Comparison of ENCODE assay signal across 9 cellular contexts in the genomic region with DNA sequence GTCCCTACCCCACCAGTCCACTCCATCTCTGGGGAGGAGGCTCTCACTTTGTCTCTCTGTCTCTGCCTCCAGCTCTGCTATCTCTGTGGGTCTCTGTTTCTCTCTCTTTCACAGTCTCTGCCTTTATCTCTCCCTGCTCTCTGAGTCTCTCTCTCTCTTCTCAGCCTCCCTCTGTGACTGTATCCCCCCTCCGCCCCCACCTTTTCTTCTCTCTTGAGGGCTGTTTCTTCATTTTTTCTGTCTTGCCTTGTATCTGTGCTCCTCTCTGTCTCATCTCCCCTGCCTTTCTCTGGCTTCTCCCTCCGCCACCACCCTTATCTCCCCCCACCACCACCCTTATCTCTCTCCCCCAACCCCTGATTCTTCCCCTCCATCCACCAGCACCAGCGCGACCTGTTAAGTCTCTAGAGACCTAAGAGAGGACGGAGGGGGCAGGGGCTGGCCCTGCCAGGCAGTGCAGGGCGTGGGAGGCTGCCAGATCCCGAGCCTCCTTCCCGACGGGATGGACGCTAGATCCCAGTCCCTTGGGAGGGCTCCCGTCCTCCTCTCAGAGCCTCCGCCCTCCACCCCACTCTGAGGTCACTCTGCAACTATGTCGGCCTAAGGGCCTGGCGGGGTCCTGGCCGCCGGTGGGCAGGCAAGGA. TPM values are rescaled to one million over a fixed set of nuclear protein-coding genes. Genes with fewer than 3 reads are reported as not detected.
DNase-seq lines count a peak whose midpoint lies in the region; ATAC-seq, FAIRE-seq and TF ChIP-seq lines count a peak whose summit lies in the region.
"Had no signal": no experiment of that assay in that cellular context is flagged by ENCODE, and none has a peak within 500 bp of the region (broad histone marks: within the 10 kb centered on the region; RNA-seq: fewer than 3 reads in every experiment).

No MANE protein-coding gene starts in this region.

- ATAC-seq in T-cell (replicated peaks in 1 of 4) (no peak), GM21423 (IDR thresholded peaks at IDR 0.05; ENCODE audit: unreplicated experiment) (no peak)

- FAIRE-seq in H54 (lab: Jason Lieb, UNC): no peak
- no peak for FAIRE-seq in GM12891 (lab: Jason Lieb, UNC)

- no peak overlapping the region for H3K27ac Mint-ChIP-seq in T-cell

- no peaks in the 10 kb centered on the region for H3K36me3 Mint-ChIP-seq in T-cell

- peak overlapping the region; percentile 92 to 95 for H3K27ac ChIP-seq in ascending aorta

- H3K4me2 ChIP-seq in skeletal muscle satellite cell (ENCODE audit: low read length): peak overlapping the region; percentile 91

- peaks cover 32 to 35% of the 10 kb centered on the region in 2 donors for H3K27me3 Mint-ChIP-seq in T-cell

- H3K4me1 Mint-ChIP-seq in T-cell: peaks cover 2 to 7% (median 5%) of the 10 kb centered on the region in 3 donors

- H3K4me3 Mint-ChIP-seq in T-cell: no peak overlapping the region

- TF ChIP-seq POLR2A in H54 (IDR thresholded peaks at IDR 0.05; ENCODE audit: low read depth, low read length) (peak; percentile 70), GM12891 (IDR thresholded peaks at IDR 0.05; ENCODE audit: low read depth, low read length) (no peak)

- CTCF ChIA-PET in T-cell (lab: Charles Lee): no interaction called here

- H3K27me3 ChIP-seq in ascending aorta (no peaks in the 10 kb centered on the region), skeletal muscle satellite cell (ENCODE audit: control insufficient read depth, insufficient read depth, low read length) (no peaks in the 10 kb centered on the region)

- no peak for TF ChIP-seq CTCF in ascending aorta (IDR thresholded peaks at IDR 0.05)

- intact Hi-C loops in ascending aorta (cut with DNase I): loop anchor here (2.0 to 5.0 kb wide), 4 partner anchors 15 to 428 kb away; a partner anchor contains a TSS

- no peak for DNase-seq in H54 (ENCODE audit: insufficient read length, low spot score)
- DNase-seq in ascending aorta (ENCODE audit: low spot score in 2 of 2): peak in 1 of 2 donors; percentile 81
- DNase-seq in hepatic stellate cell (ENCODE audit: low spot score): peak; percentile 92
- no peak for DNase-seq in T-cell
- no peak for DNase-seq in activated CD4-positive, alpha-beta T cell treated with anti-CD3 and anti-CD28 coated beads, Interleukin-2, amount 50 U/mL, for 4 hours
- no peak for DNase-seq in GM12891 (ENCODE audit: insufficient read length, low spot score)
- DNase-seq: NCI-H510A had no signal

- H3K4me3 ChIP-seq in ascending aorta: peak overlapping the region; percentile 66 to 68
- H3K4me3 ChIP-seq in skeletal muscle satellite cell (ENCODE audit: low read length): peak overlapping the region; percentile 78

- H3K9ac ChIP-seq in skeletal muscle satellite cell (ENCODE audit: low read depth, low read length): peak overlapping the region; percentile 93

- H3K4me1 ChIP-seq in ascending aorta (peaks cover 0 to 25% of the 10 kb centered on the region in 2 donors), skeletal muscle satellite cell (ENCODE audit: control insufficient read depth, insufficient read depth, low read length) (peaks cover 48% of the 10 kb centered on the region)

- POLR2A ChIA-PET in T-cell (lab: Charles Lee): no interaction called here

- H3K9me3 Mint-ChIP-seq in T-cell: no peaks in the 10 kb centered on the region

- no peaks in the 10 kb centered on the region for H3K9me3 ChIP-seq in ascending aorta
- no peaks in the 10 kb centered on the region for H3K9me3 ChIP-seq in skeletal muscle satellite cell (replicated peaks; ENCODE audit: low read length)

- H3K36me3 ChIP-seq in ascending aorta (peaks cover 7 to 13% of the 10 kb centered on the region in 2 donors), skeletal muscle satellite cell (ENCODE audit: insufficient read depth, low read length) (peaks cover 35% of the 10 kb centered on the region)

TF ChIP-seq in GM12891, 5 proteins besides CTCF, POLR2A, EP300 and RAD21:
- TF ChIP-seq PAX5 (IDR thresholded peaks at IDR 0.05; ENCODE audit: insufficient read depth, low read length, severe bottlenecking) (no peak), POLR2AphosphoS5 (IDR thresholded peaks at IDR 0.05; ENCODE audit: low read depth, low read length) (no peak), POU2F2 (IDR thresholded peaks at IDR 0.05; ENCODE audit: low read depth, low read length) (no peak), SPI1 (IDR thresholded peaks at IDR 0.05; ENCODE audit: low read depth, low read length) (no peak), TAF1 (IDR thresholded peaks at IDR 0.05; ENCODE audit: low read depth, low read length) (no peak)

RNA-seq across cellular contexts. Expression of a gene that starts 1.0 kb away (rescaled TPM):
- total RNA-seq in ascending aorta (122 TPM), T-cell (under 1 TPM in 3 of 5 donors, not detected in 2; 0.16 to 0.70 (median 0.47) TPM)
- total RNA-seq in skeletal muscle satellite cell (2012; rRNA removed): 208 and 238 TPM in 2 replicates
- polyA plus RNA-seq in GM12891 (2012; ENCODE audit: low read depth, missing spikeins): 0.44 TPM

RNA-seq across cellular contexts. Expression of a gene that starts 27.0 kb away (rescaled TPM):
- total RNA-seq in ascending aorta (not detected), T-cell (1 to 10 TPM in 1 of 5 donors, under 1 TPM in 3, not detected in 1; 0.20 to 1.2 (median 0.51) TPM)
- not detected in 2 replicates for total RNA-seq in skeletal muscle satellite cell (2012; rRNA removed)
- 0.55 TPM for polyA plus RNA-seq in GM12891 (2012; ENCODE audit: low read depth, missing spikeins)

RNA-seq across cellular contexts. Expression of a gene that starts 44.1 kb away (rescaled TPM):
- total RNA-seq in ascending aorta (81.1 TPM), T-cell (100 to 1,000 TPM; 275 to 350 (median 307) TPM)
- total RNA-seq in skeletal muscle satellite cell (2012; rRNA removed): 85.6 and 97.1 TPM in 2 replicates
- polyA plus RNA-seq in GM12891 (2012; ENCODE audit: low read depth, missing spikeins): 117 TPM

Comparison
In these comparisons a context has a peak if more than half of its experiments do, and no peak if none do; other contexts are left out.
1. RNA of a gene that starts 1.0 kb away (total RNA-seq): 122 TPM in ascending aorta (single experiment); 0.16 to 0.70 TPM in T-cell; every median in the first group is over 10 times any median in the second.